12 cellular contexts compared by ENCODE assay signal in genomic region chr15:40430271-40430805, GRCh38. TPM values are rescaled to one million over a fixed set of nuclear protein-coding genes. Genes with fewer than 3 reads are reported as not detected.
DNase-seq lines count a peak whose midpoint lies in the region; ATAC-seq and TF ChIP-seq lines count a peak whose summit lies in the region.
"Had no signal": no experiment of that assay in that cellular context is flagged by ENCODE, and none has a peak within 500 bp of the region (broad histone marks: within the 10 kb centered on the region; RNA-seq: fewer than 3 reads in every experiment).

No MANE protein-coding gene starts in this region.

- no peaks in the 10 kb centered on the region for H4K20me1 ChIP-seq in PC-9 (ENCODE audit: insufficient read depth)

- H3K9me2 ChIP-seq in PC-9 (ENCODE audit: insufficient read depth): no peaks in the 10 kb centered on the region

- H3F3A ChIP-seq in PC-9 (ENCODE audit: insufficient read depth, low read depth): no peaks in the 10 kb centered on the region

- no peaks in the 10 kb centered on the region for H3K36me3 ChIP-seq in endodermal cell (ENCODE audit: control insufficient read depth, insufficient read depth, low read length)
- no peaks in the 10 kb centered on the region for H3K36me3 ChIP-seq in psoas muscle (ENCODE audit: insufficient read depth in 1 of 2, low read depth in 1 of 2)
- no peaks in the 10 kb centered on the region for H3K36me3 ChIP-seq in PC-9 (ENCODE audit: low read depth)
- H3K36me3 ChIP-seq: SJCRH30 had no signal

- H3K36me3 Mint-ChIP-seq in endodermal cell (ENCODE audit: low read depth): no peaks in the 10 kb centered on the region
- no peaks in the 10 kb centered on the region for H3K36me3 Mint-ChIP-seq in activated CD8-positive, alpha-beta T cell treated with anti-CD3 and anti-CD28 coated beads, Interleukin-2, amount 10 ng/mL, durations not matched to agents 7 days and 5 days (ENCODE audit: low read depth)

- H3K27me3 Mint-ChIP-seq in endodermal cell (ENCODE audit: insufficient read depth): peaks cover 43% of the 10 kb centered on the region
- peaks cover 10% of the 10 kb centered on the region for H3K27me3 Mint-ChIP-seq in activated CD8-positive, alpha-beta T cell treated with anti-CD3 and anti-CD28 coated beads, Interleukin-2, amount 10 ng/mL, durations not matched to agents 7 days and 5 days (ENCODE audit: low read depth)

- BruUV-seq in PC-9 (replicated peaks; lab: Mats Ljungman, UMichigan): no TSS peak

- H3K4me3 ChIP-seq in endodermal cell (ENCODE audit: low read length) (no peak overlapping the region), psoas muscle (no peak overlapping the region), PC-9 (no peak overlapping the region)
- H3K4me3 ChIP-seq: SJCRH30 had no signal

- 56 to 66% methylated on average over 7 to 10 of the region's 10 CpGs for WGBS in endodermal cell (ENCODE audit: insufficient coverage in 1 of 2, insufficient read length in 1 of 2), 2 experiments
- 58 to 69% (median 59%) methylated on average over 10 of the region's 10 CpGs for WGBS in psoas muscle, 3 donors

- H3K4me1 ChIP-seq in endodermal cell (ENCODE audit: control insufficient read depth, insufficient read depth, low read length) (no peaks in the 10 kb centered on the region), psoas muscle (no peaks in the 10 kb centered on the region), PC-9 (replicated peaks; ENCODE audit: insufficient read depth) (no peaks in the 10 kb centered on the region)

- no peak overlapping the region for H2AFZ ChIP-seq in PC-9

- DNase-seq in GDM1 (lab: John Stamatoyannopoulos, UW) (peak; percentile 50), NCI-H226 (peak; percentile 56), endodermal cell (peak; percentile 78), psoas muscle (peak; percentile 29 to 35), PC-9 (no peak), NOMO-1 treated with dmso at 0.1 percent for 144 hours (lab: John Stamatoyannopoulos, UW; ENCODE audit: unreplicated experiment) (no peak)
- no peak for DNase-seq in activated CD4-positive, alpha-beta T cell treated with anti-CD3 and anti-CD28 coated beads for 48 hours
- DNase-seq in activated CD8-positive, alpha-beta T cell treated with anti-CD3 and anti-CD28 coated beads, Interleukin-2, amount 10 ng/mL, durations not matched to agents 7 days and 5 days: no peak
- DNase-seq: Calu3; SJCRH30; stimulated activated naive B cell treated with anti-CD40 and anti-IgM and Interleukin-4, amounts not matched to agents 10 μg/mL and 1 μg/mL and 100 μg/mL, for 72 hours had no signal

- H3K9me3 Mint-ChIP-seq in endodermal cell: no peaks in the 10 kb centered on the region
- no peaks in the 10 kb centered on the region for H3K9me3 Mint-ChIP-seq in activated CD8-positive, alpha-beta T cell treated with anti-CD3 and anti-CD28 coated beads, Interleukin-2, amount 10 ng/mL, durations not matched to agents 7 days and 5 days (ENCODE audit: insufficient read depth)
- H3K9me3 Mint-ChIP-seq: nephron; stimulated activated naive B cell treated with anti-CD40 and anti-IgM and Interleukin-4, amounts not matched to agents 10 μg/mL and 1 μg/mL and 100 μg/mL, for 72 hours had no signal

- no peak for TF ChIP-seq CTCF in endodermal cell (conservative IDR thresholded peaks at IDR 0.05)
- TF ChIP-seq CTCF in psoas muscle (IDR thresholded peaks at IDR 0.05): no peak
- TF ChIP-seq CTCF in PC-9 (conservative IDR thresholded peaks at IDR 0.05): no peak

- no peak overlapping the region for H3K27ac ChIP-seq in endodermal cell (ENCODE audit: low read depth, low read length)
- no peak overlapping the region for H3K27ac ChIP-seq in psoas muscle
- no peak overlapping the region for H3K27ac ChIP-seq in PC-9
- H3K27ac ChIP-seq: SJCRH30 had no signal

- POLR2A ChIA-PET in PC-9 (lab: Charles Lee; ENCODE audit: unreplicated experiment): interaction anchor here (0.6 to 0.7 kb wide), 2 partner anchors 13 to 357 kb away, joined by 3 to 9 read pairs; no protein-coding TSS in a partner anchor
- POLR2A ChIA-PET in activated CD8-positive, alpha-beta T cell treated with anti-CD3 and anti-CD28 coated beads, Interleukin-2, amount 10 ng/mL, durations not matched to agents 7 days and 5 days (lab: Charles Lee): no interaction called here

- H3K4me1 Mint-ChIP-seq in endodermal cell: peaks cover 12% of the 10 kb centered on the region
- H3K4me1 Mint-ChIP-seq in activated CD8-positive, alpha-beta T cell treated with anti-CD3 and anti-CD28 coated beads, Interleukin-2, amount 10 ng/mL, durations not matched to agents 7 days and 5 days (ENCODE audit: low read depth): peaks cover 7% of the 10 kb centered on the region
- H3K4me1 Mint-ChIP-seq: stimulated activated naive B cell treated with anti-CD40 and anti-IgM and Interleukin-4, amounts not matched to agents 10 μg/mL and 1 μg/mL and 100 μg/mL, for 72 hours had no signal

- intact Hi-C loops in psoas muscle (cut with DNase I): loop anchor here in 1 of 2 donors (10.0 kb wide), 1 partner anchor 386 kb away; no protein-coding TSS in a partner anchor
- intact Hi-C loops in PC-9 (cut with micrococcal nuclease; ENCODE audit: unreplicated experiment): no loop called here

- CTCF ChIA-PET in PC-9 (lab: Charles Lee): interaction anchor here (0.6 to 0.7 kb wide), 2 partner anchors 9 to 10 kb away, joined by 3 to 5 read pairs; no protein-coding TSS in a partner anchor
- CTCF ChIA-PET in activated CD8-positive, alpha-beta T cell treated with anti-CD3 and anti-CD28 coated beads, Interleukin-2, amount 10 ng/mL, durations not matched to agents 7 days and 5 days (lab: Charles Lee): interaction anchor here (0.8 to 1.6 kb wide), 3 partner anchors 9 to 92 kb away, joined by 3 to 4 read pairs (median 3); no protein-coding TSS in a partner anchor

- H3K27me3 ChIP-seq in endodermal cell (ENCODE audit: control insufficient read depth, insufficient read depth, low read length, poor library complexity, severe bottlenecking): peaks cover 30% of the 10 kb centered on the region
- peaks cover 0 to 1% (median 0%) of the 10 kb centered on the region in 3 donors for H3K27me3 ChIP-seq in psoas muscle (ENCODE audit: insufficient read depth in 3 of 3, low read length in 2 of 3)
- H3K27me3 ChIP-seq in PC-9 (ENCODE audit: insufficient read depth, low read depth): no peaks in the 10 kb centered on the region
- H3K27me3 ChIP-seq: SJCRH30 had no signal

- no peak overlapping the region for H3K9ac ChIP-seq in endodermal cell (ENCODE audit: extremely low read depth, low read length, poor library complexity, severe bottlenecking)

- H3K27ac Mint-ChIP-seq in endodermal cell: no peak overlapping the region
- H3K27ac Mint-ChIP-seq in activated CD8-positive, alpha-beta T cell treated with anti-CD3 and anti-CD28 coated beads, Interleukin-2, amount 10 ng/mL, durations not matched to agents 7 days and 5 days: no peak overlapping the region
- H3K27ac Mint-ChIP-seq: nephron; stimulated activated naive B cell treated with anti-CD40 and anti-IgM and Interleukin-4, amounts not matched to agents 10 μg/mL and 1 μg/mL and 100 μg/mL, for 72 hours had no signal

- ATAC-seq in psoas muscle: peak in 2 of 4 donors; percentile 10 to 21
- ATAC-seq in activated CD8-positive, alpha-beta T cell treated with anti-CD3 and anti-CD28 coated beads, Interleukin-2, amount 10 ng/mL, durations not matched to agents 7 days and 5 days: no peak
- ATAC-seq: stimulated activated naive B cell treated with anti-CD40 and anti-IgM and Interleukin-4, amounts not matched to agents 10 μg/mL and 1 μg/mL and 100 μg/mL, for 72 hours had no signal

- H3K4me3 Mint-ChIP-seq in endodermal cell: no peak overlapping the region
- no peak overlapping the region for H3K4me3 Mint-ChIP-seq in activated CD8-positive, alpha-beta T cell treated with anti-CD3 and anti-CD28 coated beads, Interleukin-2, amount 10 ng/mL, durations not matched to agents 7 days and 5 days
- H3K4me3 Mint-ChIP-seq: stimulated activated naive B cell treated with anti-CD40 and anti-IgM and Interleukin-4, amounts not matched to agents 10 μg/mL and 1 μg/mL and 100 μg/mL, for 72 hours had no signal

- no peaks in the 10 kb centered on the region for H3K79me2 ChIP-seq in PC-9 (ENCODE audit: low read depth)

- H3K4me2 ChIP-seq in PC-9: no peak overlapping the region

- H3K9me3 ChIP-seq in endodermal cell (ENCODE audit: control insufficient read depth, low read length) (no peaks in the 10 kb centered on the region), psoas muscle (no peaks in the 10 kb centered on the region), PC-9 (ENCODE audit: insufficient read depth, low read depth) (no peaks in the 10 kb centered on the region)
- H3K9me3 ChIP-seq: SJCRH30 had no signal

RNA-seq across cellular contexts. Expression of gene BAHD1, which starts 10.4 kb away (rescaled TPM):
- 10 to 100 TPM; 23.5 to 30.1 TPM for total RNA-seq in endodermal cell
- polyA plus RNA-seq in endodermal cell (2013, experiment 1 of 2): 20.3 TPM
- polyA plus RNA-seq in endodermal cell (2013, experiment 2 of 2): 20.1 TPM
- total RNA-seq in psoas muscle: 10 to 100 TPM; 12.5 to 15.6 (median 13.4) TPM
- 10 to 100 TPM in 2 of 3 donors, 1 to 10 TPM in 1; 9.9 to 14.6 (median 12.3) TPM for polyA plus RNA-seq in psoas muscle
- 17.3 and 19.1 TPM in 2 replicates for total RNA-seq in PC-9 (2021)
- 10 to 100 TPM; 25.7 to 26.3 TPM for total RNA-seq in activated CD8-positive, alpha-beta T cell treated with anti-CD3 and anti-CD28 coated beads, Interleukin-2, amount 10 ng/mL, durations not matched to agents 7 days and 5 days

RNA-seq across cellular contexts. Expression of gene IVD, which starts 24.7 kb away (rescaled TPM):
- total RNA-seq in endodermal cell: 10 to 100 TPM; 90.6 to 98.7 TPM
- 63.5 TPM for polyA plus RNA-seq in endodermal cell (2013, experiment 1 of 2)
- 51.7 TPM for polyA plus RNA-seq in endodermal cell (2013, experiment 2 of 2)
- 100 to 1,000 TPM in 1 of 4 donors, 10 to 100 TPM in 3; 46.5 to 102 (median 61.4) TPM for total RNA-seq in psoas muscle
- polyA plus RNA-seq in psoas muscle: 10 to 100 TPM; 27.1 to 35.6 (median 32.6) TPM
- 82.5 and 83.7 TPM in 2 replicates for total RNA-seq in PC-9 (2021)
- 10 to 100 TPM; 77.7 to 79.9 TPM for total RNA-seq in activated CD8-positive, alpha-beta T cell treated with anti-CD3 and anti-CD28 coated beads, Interleukin-2, amount 10 ng/mL, durations not matched to agents 7 days and 5 days

RNA-seq across cellular contexts. Expression of gene CHST14, which starts 40.4 kb away (rescaled TPM):
- total RNA-seq in endodermal cell (10 to 100 TPM; 33.7 to 43.0 TPM), psoas muscle (1 to 10 TPM; 3.8 to 5.3 (median 4.2) TPM), PC-9 (2021) (30.6 and 34.3 TPM in 2 replicates)
- polyA plus RNA-seq in endodermal cell (2013, experiment 1 of 2): 28.5 TPM
- 27.1 TPM for polyA plus RNA-seq in endodermal cell (2013, experiment 2 of 2)
- polyA plus RNA-seq in psoas muscle: 1 to 10 TPM; 2.5 to 4.5 (median 2.8) TPM
- total RNA-seq in activated CD8-positive, alpha-beta T cell treated with anti-CD3 and anti-CD28 coated beads, Interleukin-2, amount 10 ng/mL, durations not matched to agents 7 days and 5 days: 10 to 100 TPM; 12.1 to 12.6 TPM

RNA-seq across cellular contexts. Expression of gene KNSTRN, which starts 47.8 kb away (rescaled TPM):
- total RNA-seq in endodermal cell (10 to 100 TPM; 57.6 to 92.4 TPM), psoas muscle (10 to 100 TPM in 2 of 4 donors, 1 to 10 TPM in 2; 7.7 to 21.3 (median 11.6) TPM), PC-9 (2021) (85.2 and 95.6 TPM in 2 replicates)
- 80.7 TPM for polyA plus RNA-seq in endodermal cell (2013, experiment 1 of 2)
- 81.0 TPM for polyA plus RNA-seq in endodermal cell (2013, experiment 2 of 2)
- 10 to 100 TPM; 11.5 to 21.5 (median 18.7) TPM for polyA plus RNA-seq in psoas muscle
- total RNA-seq in activated CD8-positive, alpha-beta T cell treated with anti-CD3 and anti-CD28 coated beads, Interleukin-2, amount 10 ng/mL, durations not matched to agents 7 days and 5 days: 10 to 100 TPM; 71.1 to 74.1 TPM

Comparison
In these comparisons a context has a peak if more than half of its experiments do, and no peak if none do; other contexts are left out.
1. DNase-seq: peak in GDM1 (single experiment), NCI-H226 (single experiment), endodermal cell (single experiment) and psoas muscle (2 of 2); none in activated CD4-positive, alpha-beta T cell treated with anti-CD3 and anti-CD28 coated beads for 48 hours (single experiment), PC-9 (0 of 2), NOMO-1 treated with dmso at 0.1 percent for 144 hours (single experiment) and activated CD8-positive, alpha-beta T cell treated with anti-CD3 and anti-CD28 coated beads, Interleukin-2, amount 10 ng/mL, durations not matched to agents 7 days and 5 days (single experiment).